Comparison of ENCODE assay signal across 19 cellular contexts in the genomic region with DNA sequence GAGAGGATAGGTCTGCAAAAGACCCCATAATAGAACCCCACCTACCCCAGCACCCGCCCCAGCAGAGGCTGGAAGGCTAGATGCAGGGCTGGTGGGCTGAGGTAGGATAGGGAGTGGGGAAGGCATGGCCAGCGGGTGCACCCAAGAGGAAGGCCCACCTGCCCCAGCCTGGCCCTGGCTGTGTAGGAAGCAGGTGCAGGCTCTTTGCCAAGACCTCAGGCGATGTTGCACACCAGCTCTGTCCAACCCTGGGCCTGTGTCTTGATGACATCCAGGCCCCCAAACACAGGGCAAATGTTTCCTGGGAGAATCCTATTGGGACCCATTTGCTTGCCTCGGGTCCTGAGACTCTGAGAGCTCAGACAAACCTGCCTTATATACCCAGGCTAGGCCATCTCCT. TPM values are rescaled to one million over a fixed set of nuclear protein-coding genes. Genes with fewer than 3 reads are reported as not detected.
A peak's percentile ranks its signal among the peaks of the same experiment; 100 is the strongest.
DNase-seq lines count a peak whose midpoint lies in the region; ATAC-seq, FAIRE-seq and TF ChIP-seq lines count a peak whose summit lies in the region.
"Had no signal": no experiment of that assay in that cellular context is flagged by ENCODE, and none has a peak within 500 bp of the region (broad histone marks: within the 10 kb centered on the region; RNA-seq: fewer than 3 reads in every experiment).

No MANE protein-coding gene starts in this region.

- no peak overlapping the region for H3K14ac ChIP-seq in neuronal stem cell (ENCODE audit: low read length)

- H2BK120ac ChIP-seq in neuronal stem cell (ENCODE audit: low read depth, low read length), result no peak overlapping the region

- peak overlapping the region; percentile 5 for H2BK5ac ChIP-seq in neuronal stem cell (ENCODE audit: low read length)

- no peak overlapping the region for H2AK5ac ChIP-seq in neuronal stem cell (ENCODE audit: low read depth, low read length)

- H3K9me3 Mint-ChIP-seq in central memory CD8-positive, alpha-beta T cell, result no peaks in the 10 kb centered on the region
- H3K9me3 Mint-ChIP-seq: CD4-positive, alpha-beta T cell had no signal

- no peaks in the 10 kb centered on the region for H3K4me1 Mint-ChIP-seq in central memory CD8-positive, alpha-beta T cell

- H2BK15ac ChIP-seq in neuronal stem cell (ENCODE audit: low read length), result no peak overlapping the region

- H3K9me2 ChIP-seq in SK-N-SH, result no peaks in the 10 kb centered on the region

- TF ChIP-seq RAD21 in SK-N-SH (IDR thresholded peaks at IDR 0.05; ENCODE audit: low read length), result no peak

- peaks cover 2% of the 10 kb centered on the region for H3K36me3 Mint-ChIP-seq in central memory CD8-positive, alpha-beta T cell (ENCODE audit: insufficient read depth)

- ATAC-seq in SK-N-SH treated with all-trans-retinoic acid at 6 μM for 48 hours, result no peak
- ATAC-seq in central memory CD8-positive, alpha-beta T cell (replicated peaks; ENCODE audit: extremely low read depth, poor library complexity, severe bottlenecking), result no peak

- FAIRE-seq in D721Med (lab: Jason Lieb, UNC), result no peak
- FAIRE-seq: A204.1, GM12891 had no signal

- no peak overlapping the region for H3K23ac ChIP-seq in neuronal stem cell (ENCODE audit: low read depth, low read length, poor library complexity)

- H3K18ac ChIP-seq in neuronal stem cell (ENCODE audit: low read length), result no peak overlapping the region

- no peaks in the 10 kb centered on the region for H3K27me3 ChIP-seq in SK-N-SH (ENCODE audit: insufficient read depth)
- no peaks in the 10 kb centered on the region for H3K27me3 ChIP-seq in H7 (ENCODE audit: control insufficient read depth, insufficient read depth, low read length)
- H3K27me3 ChIP-seq in neuronal stem cell (ENCODE audit: control insufficient read depth in 3 of 3, insufficient read depth in 3 of 3, low read depth in 1 of 3, low read length in 3 of 3), result peaks cover 0 to 29% (median 0%) of the 10 kb centered on the region in 3 experiments
- H3K27me3 ChIP-seq: BLaER1 treated with 17β-estradiol and CSF1 and Interleukin-3, amounts not matched to agents 10 nM and 100 nM; SJSA1 had no signal

- WGBS in SK-N-SH (ENCODE audit: low lambda C conversion rate), result 53% methylated on average over 4 of the region's 4 CpGs
- no CpG with 5 or more reads among the region's 4 CpGs for WGBS in neuronal stem cell (ENCODE audit: extremely low coverage in 2 of 2, insufficient read length in 2 of 2, insufficient replicate concordance in 1 of 2), 2 donors

- H3K27ac Mint-ChIP-seq in central memory CD8-positive, alpha-beta T cell (ENCODE audit: low read depth), result peak overlapping the region; percentile 26
- H3K27ac Mint-ChIP-seq: CD4-positive, alpha-beta T cell had no signal

- no peak overlapping the region for H3K4me2 ChIP-seq in SK-N-SH
- H3K4me2 ChIP-seq in neuronal stem cell (ENCODE audit: insufficient read depth, low read length, poor library complexity, severe bottlenecking), result no peak overlapping the region
- H3K4me2 ChIP-seq: BLaER1 treated with 17β-estradiol and CSF1 and Interleukin-3, amounts not matched to agents 10 nM and 100 nM had no signal

- TF ChIP-seq CTCF in SK-N-SH (IDR thresholded peaks at IDR 0.05) (no peak), D721Med (IDR thresholded peaks at IDR 0.05; ENCODE audit: insufficient read depth, missing control alignments) (no peak)

- H3K36me3 ChIP-seq in SK-N-SH (replicated peaks in 1 of 2; ENCODE audit: control insufficient read depth in 1 of 2, insufficient read depth in 2 of 2, low read length in 1 of 2) (no peaks in the 10 kb centered on the region), H7 (replicated peaks; ENCODE audit: control insufficient read depth, insufficient read depth, low read length) (no peaks in the 10 kb centered on the region), neuronal stem cell (replicated peaks in 1 of 2; ENCODE audit: control insufficient read depth in 2 of 2, insufficient read depth in 2 of 2, low read length in 2 of 2) (no peaks in the 10 kb centered on the region)
- H3K36me3 ChIP-seq: SJSA1 had no signal

- H3K79me1 ChIP-seq in neuronal stem cell (ENCODE audit: low read depth, low read length), result no peaks in the 10 kb centered on the region

- H3K4me3 ChIP-seq in SK-N-SH (ENCODE audit: low read depth in 2 of 2, low read length in 1 of 2) (no peak overlapping the region), H7 (ENCODE audit: insufficient read depth, low read depth, low read length) (no peak overlapping the region), neuronal stem cell (ENCODE audit: low read length in 2 of 2) (no peak overlapping the region)
- H3K4me3 ChIP-seq: BLaER1 treated with 17β-estradiol and CSF1 and Interleukin-3, amounts not matched to agents 10 nM and 100 nM; SJSA1 had no signal

- DNase-seq in SK-N-SH (peak; percentile 21), H7 (peak; percentile 32), neuronal stem cell (ENCODE audit: low spot score) (no peak), D721Med (ENCODE audit: insufficient read length, low spot score) (no peak), NCI-H82 treated with DMSO at 0.1 percent for 48 hours (lab: John Stamatoyannopoulos, UW; ENCODE audit: unreplicated experiment) (no peak)
- DNase-seq in central memory CD8-positive, alpha-beta T cell (ENCODE audit: low spot score in 2 of 2), result no peak
- DNase-seq: GF-D8, KG1, NCI-H2029 treated with DMSO at 0.1 percent for 48 hours had no signal

- H3F3A ChIP-seq in SK-N-SH (replicated peaks; ENCODE audit: insufficient read depth), result no peaks in the 10 kb centered on the region

- H4K91ac ChIP-seq in neuronal stem cell (ENCODE audit: low read depth, low read length, poor library complexity), result no peak overlapping the region

- CTCF ChIA-PET in SK-N-SH (lab: Yijun Ruan, JAX), result interaction anchor here (0.7 to 7.9 kb wide), 25 partner anchors 8 to 647 kb away, joined by 3 to 117 read pairs (median 5); partner anchors contain the start of genes FOXN1, LYRM9, PIGS and UNC119

- no peak for TF ChIP-seq EP300 in SK-N-SH (IDR thresholded peaks at IDR 0.05; ENCODE audit: borderline replicate concordance in 1 of 2, low read depth in 1 of 2, low read length in 1 of 2)

- H3K9ac ChIP-seq in SK-N-SH, result no peak overlapping the region
- no peak overlapping the region for H3K9ac ChIP-seq in neuronal stem cell (ENCODE audit: low read depth, low read length, poor library complexity)

- H3K4ac ChIP-seq in neuronal stem cell (ENCODE audit: low read length), result no peak overlapping the region

- H4K20me1 ChIP-seq in SK-N-SH (ENCODE audit: insufficient read depth), result no peaks in the 10 kb centered on the region
- H4K20me1 ChIP-seq: BLaER1 treated with 17β-estradiol and CSF1 and Interleukin-3, amounts not matched to agents 10 nM and 100 nM had no signal

- H2AFZ ChIP-seq in SK-N-SH (ENCODE audit: low read depth) (no peak overlapping the region), neuronal stem cell (ENCODE audit: low read length) (no peak overlapping the region)

- H3K27me3 Mint-ChIP-seq in central memory CD8-positive, alpha-beta T cell, result no peaks in the 10 kb centered on the region
- H3K27me3 Mint-ChIP-seq: CD4-positive, alpha-beta T cell had no signal

- no peak overlapping the region for H3K4me3 Mint-ChIP-seq in central memory CD8-positive, alpha-beta T cell
- H3K4me3 Mint-ChIP-seq: CD4-positive, alpha-beta T cell had no signal

- H3K9me3 ChIP-seq in SK-N-SH, result no peaks in the 10 kb centered on the region
- H3K9me3 ChIP-seq in neuronal stem cell (replicated peaks in 1 of 2; ENCODE audit: control insufficient read depth in 2 of 2, insufficient read depth in 1 of 2, low read depth in 1 of 2, low read length in 2 of 2), result no peaks in the 10 kb centered on the region
- H3K9me3 ChIP-seq: BLaER1 treated with 17β-estradiol and CSF1 and Interleukin-3, amounts not matched to agents 10 nM and 100 nM; SJSA1 had no signal

- H3K4me1 ChIP-seq in SK-N-SH (ENCODE audit: control insufficient read depth in 1 of 2, insufficient read depth in 2 of 2, low read depth in 1 of 2, low read length in 1 of 2) (no peaks in the 10 kb centered on the region), neuronal stem cell (ENCODE audit: control insufficient read depth in 2 of 2, insufficient read depth in 1 of 2, low read depth in 1 of 2, low read length in 2 of 2) (peaks cover 4 to 8% of the 10 kb centered on the region in 2 donors)
- H3K4me1 ChIP-seq: SJSA1 had no signal

- H3K27ac ChIP-seq in SK-N-SH (ENCODE audit: low read depth in 2 of 2, low read length in 1 of 2), result no peak overlapping the region
- H3K27ac ChIP-seq in neuronal stem cell (replicated peaks; ENCODE audit: low read length), result no peak overlapping the region
- H3K27ac ChIP-seq: BLaER1 treated with 17β-estradiol and CSF1 and Interleukin-3, amounts not matched to agents 10 nM and 100 nM; SJSA1 had no signal

- no peak overlapping the region for H4K8ac ChIP-seq in neuronal stem cell (ENCODE audit: low read depth, low read length)

- no peaks in the 10 kb centered on the region for H3K79me2 ChIP-seq in SK-N-SH (ENCODE audit: insufficient read depth)

- H2BK12ac ChIP-seq in neuronal stem cell (ENCODE audit: low read length), result peak overlapping the region; percentile 30

- POLR2A ChIA-PET in SK-N-SH (lab: Yijun Ruan, JAX), result no interaction called here

RNA-seq across cellular contexts. Expression of gene UNC119, which starts 12.2 kb away (rescaled TPM):
- 89.9 and 106 TPM in 2 replicates for polyA plus RNA-seq in SK-N-SH (2012; rRNA removed)
- 49.1 and 66.9 TPM in 2 replicates for polyA plus RNA-seq in SK-N-SH (2012; cell fraction: cytosol; rRNA removed)
- polyA plus RNA-seq in SK-N-SH (2012; cell fraction: nucleus; rRNA removed), result 187 and 203 TPM in 2 replicates
- 87.6 and 96.3 TPM in 2 replicates for total RNA-seq in H7 (2014; rRNA removed; shearing (Covaris generic))
- 79.0 TPM for polyA plus RNA-seq in neuronal stem cell (2013, experiment 1 of 2)
- 76.0 TPM for polyA plus RNA-seq in neuronal stem cell (2013, experiment 2 of 2)

RNA-seq across cellular contexts. Expression of gene PIGS, which starts 31.1 kb away (rescaled TPM):
- polyA plus RNA-seq in SK-N-SH (2012; rRNA removed), result 54.9 and 78.5 TPM in 2 replicates
- polyA plus RNA-seq in SK-N-SH (2012; cell fraction: cytosol; rRNA removed), result 46.0 and 65.3 TPM in 2 replicates
- polyA plus RNA-seq in SK-N-SH (2012; cell fraction: nucleus; rRNA removed), result 60.3 and 73.0 TPM in 2 replicates
- total RNA-seq in H7 (2014; rRNA removed; shearing (Covaris generic)), result 41.8 and 48.4 TPM in 2 replicates
- polyA plus RNA-seq in neuronal stem cell (2013, experiment 1 of 2), result 43.2 TPM
- polyA plus RNA-seq in neuronal stem cell (2013, experiment 2 of 2), result 43.8 TPM

RNA-seq across cellular contexts. Expression of gene FOXN1, which starts 34.1 kb away (rescaled TPM):
- not detected in 2 replicates for polyA plus RNA-seq in SK-N-SH (2012; rRNA removed)
- polyA plus RNA-seq in SK-N-SH (2012; cell fraction: cytosol; rRNA removed), result not detected in 2 replicates
- not detected in 2 replicates for polyA plus RNA-seq in SK-N-SH (2012; cell fraction: nucleus; rRNA removed)
- not detected in 2 replicates for total RNA-seq in H7 (2014; rRNA removed; shearing (Covaris generic))
- polyA plus RNA-seq in neuronal stem cell (2013, experiment 1 of 2), result not detected
- not detected for polyA plus RNA-seq in neuronal stem cell (2013, experiment 2 of 2)
- total RNA-seq: CD4-positive, alpha-beta T cell; H4; IMR-90; PC-3; SJSA1 had no signal
- polyA plus RNA-seq: AG04450, IMR-90 had no signal

RNA-seq across cellular contexts. Expression of gene ALDOC, which starts 36.5 kb away (rescaled TPM):
- polyA plus RNA-seq in SK-N-SH (2012; rRNA removed), result 10.1 and 10.3 TPM in 2 replicates
- polyA plus RNA-seq in SK-N-SH (2012; cell fraction: cytosol; rRNA removed), result 5.8 and 9.9 TPM in 2 replicates
- 7.8 and 9.9 TPM in 2 replicates for polyA plus RNA-seq in SK-N-SH (2012; cell fraction: nucleus; rRNA removed)
- total RNA-seq in H7 (2014; rRNA removed; shearing (Covaris generic)), result 69.9 and 117 TPM in 2 replicates
- polyA plus RNA-seq in neuronal stem cell (2013, experiment 1 of 2), result 10.6 TPM
- polyA plus RNA-seq in neuronal stem cell (2013, experiment 2 of 2), result 10.9 TPM

RNA-seq across cellular contexts. Expression of gene SPAG5, which starts 58.6 kb away (rescaled TPM):
- polyA plus RNA-seq in SK-N-SH (2012; rRNA removed), result 36.5 and 42.3 TPM in 2 replicates
- 28.0 and 31.0 TPM in 2 replicates for polyA plus RNA-seq in SK-N-SH (2012; cell fraction: cytosol; rRNA removed)
- polyA plus RNA-seq in SK-N-SH (2012; cell fraction: nucleus; rRNA removed), result 100 and 104 TPM in 2 replicates
- 153 and 166 TPM in 2 replicates for total RNA-seq in H7 (2014; rRNA removed; shearing (Covaris generic))
- 105 TPM for polyA plus RNA-seq in neuronal stem cell (2013, experiment 1 of 2)
- polyA plus RNA-seq in neuronal stem cell (2013, experiment 2 of 2), result 103 TPM

Comparison
In these comparisons a context has a peak if more than half of its experiments do, and no peak if none do; other contexts are left out.
1. DNase-seq: peak in SK-N-SH (single experiment) and H7 (single experiment); none in central memory CD8-positive, alpha-beta T cell (0 of 2), neuronal stem cell (single experiment), D721Med (single experiment) and NCI-H82 treated with DMSO at 0.1 percent for 48 hours (single experiment).